ENCODE assay signal across 9 cellular contexts in genomic region chr2:31688282-31688681, GRCh38.
DNase-seq lines count a peak whose midpoint lies in the region; ATAC-seq and TF ChIP-seq lines count a peak whose summit lies in the region.
"Had no signal": no experiment of that assay in that cellular context is flagged by ENCODE, and none has a peak within 500 bp of the region (broad histone marks: within the 10 kb centered on the region; RNA-seq: fewer than 3 reads in every experiment).

No MANE protein-coding gene starts in this region.

- H3K27ac ChIP-seq in heart right ventricle, result no peak overlapping the region

- H3K27me3 ChIP-seq in heart right ventricle, result peaks cover 0 to 3% (median 0%) of the 10 kb centered on the region in 7 donors

- DNase-seq in heart right ventricle, result no peak
- DNase-seq in cardiac septum (ENCODE audit: low spot score), result no peak
- peak; percentile 11 for DNase-seq in NCI-H1694 treated with DMSO at 0.1 percent for 48 hours (lab: John Stamatoyannopoulos, UW)
- no peak for DNase-seq in epithelial cell of esophagus (ENCODE audit: low read depth)
- DNase-seq in stimulated activated CD8-positive, alpha-beta memory T cell treated with anti-CD3 and anti-CD28 coated beads, Interleukin-4, amount 100 ng/mL, for 48 hours, result peak; percentile 25
- no peak for DNase-seq in NCI-H510A treated with DMSO at 0.1 percent for 48 hours (lab: John Stamatoyannopoulos, UW)
- DNase-seq: EL had no signal

- H3K4me1 ChIP-seq in heart right ventricle, result no peaks in the 10 kb centered on the region

- H3K4me3 ChIP-seq in heart right ventricle, result no peak overlapping the region
- no peak overlapping the region for H3K4me3 ChIP-seq in epithelial cell of esophagus (ENCODE audit: low read length)

- H3K9me3 ChIP-seq in heart right ventricle, result peaks cover 0 to 69% (median 29%) of the 10 kb centered on the region in 11 donors

- 34 to 42% methylated on average over 4 of the region's 4 CpGs for WGBS in heart right ventricle, 2 donors

- no peak for ATAC-seq in heart right ventricle
- no peak for ATAC-seq in HG03520 (IDR thresholded peaks at IDR 0.05; ENCODE audit: unreplicated experiment)
- no peak for ATAC-seq in GM21515 (IDR thresholded peaks at IDR 0.05; ENCODE audit: unreplicated experiment)

- intact Hi-C loops in heart right ventricle (cut with DNase I) (no loop called here), cardiac septum (cut with DNase I) (no loop called here)

- TF ChIP-seq CTCF in heart right ventricle (IDR thresholded peaks at IDR 0.05) (peak in 7 of 9 donors; percentile 29 to 54 (median 35)), epithelial cell of esophagus (IDR thresholded peaks at IDR 0.05; ENCODE audit: insufficient read depth, low read depth, low read length, missing control alignments) (peak; percentile 42)

- no peaks in the 10 kb centered on the region for H3K36me3 ChIP-seq in heart right ventricle

Comparison
In these comparisons a context has a peak if more than half of its experiments do, and no peak if none do; other contexts are left out.
1. DNase-seq: peak in NCI-H1694 treated with DMSO at 0.1 percent for 48 hours (single experiment) and stimulated activated CD8-positive, alpha-beta memory T cell treated with anti-CD3 and anti-CD28 coated beads, Interleukin-4, amount 100 ng/mL, for 48 hours (single experiment); none in heart right ventricle (0 of 2), cardiac septum (single experiment), epithelial cell of esophagus (single experiment) and NCI-H510A treated with DMSO at 0.1 percent for 48 hours (single experiment).